In genomic region chr9:35814841-35815543, GRCh38 we compare ENCODE assay signal across 8 cellular contexts. TPM values are rescaled to one million over a fixed set of nuclear protein-coding genes. Genes with fewer than 3 reads are reported as not detected.
A peak's percentile ranks its signal among the peaks of the same experiment; 100 is the strongest.
DNase-seq lines count a peak whose midpoint lies in the region; ATAC-seq and TF ChIP-seq lines count a peak whose summit lies in the region.

Gene HINT2 (minus strand): TSS chr9:35815042. CDS start chr9:35814979, 63 bp downstream.

- peak within 1 kb of the TSS; percentile 93 for H3K4me3 Mint-ChIP-seq in T-helper 1 cell treated with Interleukin-12 subunit alpha and Interleukin-12 subunit beta and Interleukin-4 antibody, amounts not matched to agents 30 μg/mL and 1 μg/mL, for 36 hours

- H3K36me3 ChIP-seq in heart right ventricle (peaks cover 0 to 4% (median 0%) of the 10 kb centered on the region in 9 donors), upper lobe of right lung (no peaks in the 10 kb centered on the region)

- TF ChIP-seq CTCF in GM13977 (IDR thresholded peaks at IDR 0.05; ENCODE audit: extremely low read depth, insufficient read depth, missing control alignments) = no peak
- TF ChIP-seq CTCF in heart right ventricle (IDR thresholded peaks at IDR 0.05) = no peak
- TF ChIP-seq CTCF in upper lobe of right lung (IDR thresholded peaks at IDR 0.05) = no peak

- H3K36me3 Mint-ChIP-seq in T-helper 1 cell treated with Interleukin-12 subunit alpha and Interleukin-12 subunit beta and Interleukin-4 antibody, amounts not matched to agents 30 μg/mL and 1 μg/mL, for 36 hours (ENCODE audit: low read depth) = peaks cover 1% of the 10 kb centered on the region

- peak within 1 kb of the TSS; percentile 81 to 99 (median 94) for H3K4me3 ChIP-seq in heart right ventricle
- peak within 1 kb of the TSS; percentile 78 for H3K4me3 ChIP-seq in upper lobe of right lung

- peak within 1 kb of the TSS; percentile 97 to 100 (median 99) for H3K27ac ChIP-seq in heart right ventricle
- peak within 1 kb of the TSS; percentile 96 for H3K27ac ChIP-seq in upper lobe of right lung

- DNase-seq in GM13977 (ENCODE audit: low spot score) = peak; percentile 96
- peak; percentile 100 for DNase-seq in NCI-H1694 (lab: John Stamatoyannopoulos, UW)
- peak; percentile 99 for DNase-seq in amniotic stem cell (lab: John Stamatoyannopoulos, UW)
- DNase-seq in heart right ventricle = peak; percentile 94 to 97
- DNase-seq in posterior vena cava (ENCODE audit: low spot score) = peak; percentile 98
- DNase-seq in upper lobe of right lung = peak; percentile 98

- 0 to 1% methylated on average over 45 to 52 of the region's 52 CpGs for WGBS in heart right ventricle, 2 donors

- in situ Hi-C loops in GM13977 (cut with MboI; ENCODE audit: low pct_unique_long_range_greater_than_20kb, low sequenced_read_pairs, unreplicated experiment) = no loop called here

- peaks cover 0 to 43% (median 35%) of the 10 kb centered on the region in 9 donors for H3K4me1 ChIP-seq in heart right ventricle
- H3K4me1 ChIP-seq in upper lobe of right lung = peaks cover 31% of the 10 kb centered on the region

- H3K27me3 ChIP-seq in heart right ventricle = no peaks in the 10 kb centered on the region
- no peaks in the 10 kb centered on the region for H3K27me3 ChIP-seq in upper lobe of right lung

- no peaks in the 10 kb centered on the region for H3K9me3 Mint-ChIP-seq in T-helper 1 cell treated with Interleukin-12 subunit alpha and Interleukin-12 subunit beta and Interleukin-4 antibody, amounts not matched to agents 30 μg/mL and 1 μg/mL, for 36 hours

- intact Hi-C loops in heart right ventricle (cut with DNase I) = loop anchor here in 5 of 10 donors (1.0 to 10.0 kb wide), 6 partner anchors 24 to 160 kb away; partner anchors contain the start of genes CCDC107 (in 4 of the 5), RMRP (in 4 of the 5), SIT1 (in 2 of the 5) and CREB3 (in 1 of the 5)
- intact Hi-C loops in posterior vena cava (cut with DNase I) = loop anchor here in 1 of 2 donors (10.0 kb wide), 1 partner anchor 150 kb away; the partner anchor contains the start of gene ARHGEF39
- intact Hi-C loops in upper lobe of right lung (cut with DNase I) = no loop called here

- H3K27ac Mint-ChIP-seq in T-helper 1 cell treated with Interleukin-12 subunit alpha and Interleukin-12 subunit beta and Interleukin-4 antibody, amounts not matched to agents 30 μg/mL and 1 μg/mL, for 36 hours = peak within 1 kb of the TSS; percentile 95

- ATAC-seq in HG02884 (IDR thresholded peaks at IDR 0.05; ENCODE audit: unreplicated experiment) (peak; percentile 74), heart right ventricle (peak; percentile 92 to 96 (median 95)), upper lobe of right lung (peak; percentile 93)

- H3K4me1 Mint-ChIP-seq in T-helper 1 cell treated with Interleukin-12 subunit alpha and Interleukin-12 subunit beta and Interleukin-4 antibody, amounts not matched to agents 30 μg/mL and 1 μg/mL, for 36 hours (ENCODE audit: low read depth) = peaks cover 32% of the 10 kb centered on the region

- peaks cover 14% of the 10 kb centered on the region for H3K27me3 Mint-ChIP-seq in T-helper 1 cell treated with Interleukin-12 subunit alpha and Interleukin-12 subunit beta and Interleukin-4 antibody, amounts not matched to agents 30 μg/mL and 1 μg/mL, for 36 hours (ENCODE audit: low read depth)

- H3K9me3 ChIP-seq in heart right ventricle = no peaks in the 10 kb centered on the region
- no peaks in the 10 kb centered on the region for H3K9me3 ChIP-seq in upper lobe of right lung

RNA-seq across cellular contexts. Expression of gene HINT2, which starts in this region (rescaled TPM):
- 10 to 100 TPM; 56.8 to 83.1 (median 76.7) TPM for total RNA-seq in heart right ventricle
- 100 to 1,000 TPM in 1 of 2 donors, 10 to 100 TPM in 1; 69.9 to 120 TPM for polyA plus RNA-seq in heart right ventricle
- total RNA-seq in posterior vena cava = 10 to 100 TPM; 20.0 to 26.8 TPM
- 37.1 TPM for total RNA-seq in upper lobe of right lung

Comparison
In these comparisons a context has a peak if more than half of its experiments do, and no peak if none do; other contexts are left out.
1. Peak in every context shown above with its lines: DNase-seq, ATAC-seq, H3K4me3 ChIP-seq and H3K27ac ChIP-seq.